In the genomic region with DNA sequence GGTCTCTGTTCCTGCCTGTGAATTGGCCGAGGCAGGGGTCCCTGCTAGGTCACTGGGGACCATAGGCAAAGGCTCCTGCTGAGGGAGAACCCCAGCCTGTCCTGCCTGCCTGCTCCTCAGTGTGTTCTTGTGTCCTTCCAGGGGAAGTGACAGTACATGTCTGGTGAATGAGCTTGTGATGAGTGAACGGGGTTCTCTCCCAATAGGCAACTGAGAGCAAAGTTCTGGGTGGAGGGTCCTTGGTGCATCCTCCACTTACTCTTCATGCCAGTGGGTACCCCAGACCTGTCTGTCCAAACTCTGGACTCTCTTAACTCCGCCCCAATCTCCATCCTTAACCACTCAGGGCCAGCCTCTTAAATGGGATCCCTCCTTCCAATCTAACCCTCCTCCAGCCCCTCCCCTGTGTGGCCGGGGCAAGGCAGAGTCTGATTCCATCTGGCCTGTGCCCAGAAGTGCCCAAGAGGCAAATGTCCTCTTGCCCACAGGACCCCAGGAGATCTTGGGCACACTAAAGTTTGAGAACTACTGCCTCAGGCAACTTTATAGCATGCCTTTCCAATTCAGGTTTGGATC, we compare ENCODE assay signal across 9 cellular contexts. TPM values are rescaled to one million over a fixed set of nuclear protein-coding genes. Genes with fewer than 3 reads are reported as not detected.
DNase-seq lines count a peak whose midpoint lies in the region; ATAC-seq, FAIRE-seq and TF ChIP-seq lines count a peak whose summit lies in the region.
"Had no signal": no experiment of that assay in that cellular context is flagged by ENCODE, and none has a peak within 500 bp of the region (broad histone marks: within the 10 kb centered on the region; RNA-seq: fewer than 3 reads in every experiment).

No MANE protein-coding gene starts in this region.

- H3K27ac ChIP-seq in BLaER1 treated with 17β-estradiol and CSF1 and Interleukin-3, amounts not matched to agents 10 nM and 100 nM: peak overlapping the region in 5 of 11 experiments; percentile 20 to 88 (median 81); a peak in 11 of 22 replicates

- H3K27ac Mint-ChIP-seq in IgD-negative memory B cell (peak overlapping the region; percentile 39 to 87 (median 64)), nephron progenitor cell (peak overlapping the region; percentile 61)
- H3K27ac Mint-ChIP-seq in central memory CD8-positive, alpha-beta T cell (ENCODE audit: low read depth): peak overlapping the region; percentile 50

- no peaks in the 10 kb centered on the region for H3K27me3 ChIP-seq in BLaER1 treated with 17β-estradiol and CSF1 and Interleukin-3, amounts not matched to agents 10 nM and 100 nM

- no peak for FAIRE-seq in D721Med (lab: Jason Lieb, UNC)
- FAIRE-seq: frontal cortex had no signal

- no peak for DNase-seq in central memory CD8-positive, alpha-beta T cell (ENCODE audit: low spot score in 2 of 2)
- DNase-seq in nephron progenitor cell (no peak), glomerular visceral epithelial cell (ENCODE audit: extremely low spot score) (no peak), D721Med (ENCODE audit: insufficient read length, low spot score) (no peak), hypothalamus (lab: John Stamatoyannopoulos, UW) (no peak)

- H3K4me3 Mint-ChIP-seq in IgD-negative memory B cell (peak overlapping the region; percentile 52 to 85 (median 77)), nephron progenitor cell (peak overlapping the region; percentile 75)
- peak overlapping the region; percentile 81 for H3K4me3 Mint-ChIP-seq in central memory CD8-positive, alpha-beta T cell

- peaks cover 32 to 43% (median 38%) of the 10 kb centered on the region in 10 experiments for H3K4me1 ChIP-seq in BLaER1 treated with 17β-estradiol and CSF1 and Interleukin-3, amounts not matched to agents 10 nM and 100 nM

- H3K9ac ChIP-seq in BLaER1 treated with 17β-estradiol and CSF1 and Interleukin-3, amounts not matched to agents 10 nM and 100 nM: peak overlapping the region in 10 of 11 experiments; percentile 79 to 90 (median 84); a peak in 19 of 22 replicates

- H3K4me2 ChIP-seq in BLaER1 treated with 17β-estradiol and CSF1 and Interleukin-3, amounts not matched to agents 10 nM and 100 nM: peak overlapping the region; percentile 91 to 100 (median 97)

- TF ChIP-seq CTCF in nephron progenitor cell (IDR thresholded peaks at IDR 0.05) (no peak), D721Med (IDR thresholded peaks at IDR 0.05; ENCODE audit: insufficient read depth, missing control alignments) (no peak)

- no peak for ATAC-seq in central memory CD8-positive, alpha-beta T cell (replicated peaks; ENCODE audit: extremely low read depth, poor library complexity, severe bottlenecking)
- ATAC-seq in GM21717 (IDR thresholded peaks at IDR 0.05; ENCODE audit: unreplicated experiment): no peak

- H3K36me3 Mint-ChIP-seq in IgD-negative memory B cell: no peaks in the 10 kb centered on the region
- H3K36me3 Mint-ChIP-seq in central memory CD8-positive, alpha-beta T cell (ENCODE audit: insufficient read depth): peaks cover 15% of the 10 kb centered on the region
- H3K36me3 Mint-ChIP-seq in nephron progenitor cell (ENCODE audit: low read depth): peaks cover 2% of the 10 kb centered on the region

- peak overlapping the region in 6 of 10 experiments; percentile 71 to 87 (median 78); a peak in 7 of 20 replicates for H3K4me3 ChIP-seq in BLaER1 treated with 17β-estradiol and CSF1 and Interleukin-3, amounts not matched to agents 10 nM and 100 nM

- H3K9me3 ChIP-seq in BLaER1 treated with 17β-estradiol and CSF1 and Interleukin-3, amounts not matched to agents 10 nM and 100 nM (replicated peaks in 1 of 11): no peaks in the 10 kb centered on the region

- H3K36me3 ChIP-seq in BLaER1 treated with 17β-estradiol and CSF1 and Interleukin-3, amounts not matched to agents 10 nM and 100 nM: peaks cover 29 to 46% (median 38%) of the 10 kb centered on the region in 11 experiments

- H3K27me3 Mint-ChIP-seq in IgD-negative memory B cell (no peaks in the 10 kb centered on the region), nephron progenitor cell (ENCODE audit: low read depth, poor library complexity) (peaks cover 3% of the 10 kb centered on the region)
- peaks cover under 1% of the 10 kb centered on the region for H3K27me3 Mint-ChIP-seq in central memory CD8-positive, alpha-beta T cell

- H4K20me1 ChIP-seq in BLaER1 treated with 17β-estradiol and CSF1 and Interleukin-3, amounts not matched to agents 10 nM and 100 nM: peaks cover 0 to 53% (median 8%) of the 10 kb centered on the region in 11 experiments; a peak in 11 of 22 replicates

- H3K9me3 Mint-ChIP-seq in IgD-negative memory B cell (no peaks in the 10 kb centered on the region), nephron progenitor cell (no peaks in the 10 kb centered on the region)
- H3K9me3 Mint-ChIP-seq in central memory CD8-positive, alpha-beta T cell: no peaks in the 10 kb centered on the region

- H3K4me1 Mint-ChIP-seq in IgD-negative memory B cell (peaks cover 4 to 16% (median 5%) of the 10 kb centered on the region in 3 donors), nephron progenitor cell (peaks cover 35% of the 10 kb centered on the region)
- peaks cover 17% of the 10 kb centered on the region for H3K4me1 Mint-ChIP-seq in central memory CD8-positive, alpha-beta T cell

RNA-seq across cellular contexts. Expression of a gene that starts 2.0 kb away (rescaled TPM):
- 17.0 TPM for polyA plus RNA-seq in IgD-negative memory B cell

RNA-seq across cellular contexts. Expression of a gene that starts 26.9 kb away (rescaled TPM):
- polyA plus RNA-seq in IgD-negative memory B cell: not detected

RNA-seq across cellular contexts. Expression of a gene that starts 47.4 kb away (rescaled TPM):
- polyA plus RNA-seq in IgD-negative memory B cell: 163 TPM
